13 cellular contexts compared by ENCODE assay signal in genomic region chr10:83165164-83165563, GRCh38.
"Had no signal": no experiment of that assay in that cellular context is flagged by ENCODE, and none has a peak within 500 bp of the region (broad histone marks: within the 10 kb centered on the region; RNA-seq: fewer than 3 reads in every experiment).

No MANE protein-coding gene starts in this region.

- H3K4me3 ChIP-seq: uterus had no signal

- H3K27ac ChIP-seq: brain microvascular endothelial cell, uterus had no signal

- DNase-seq: activated CD4-positive, alpha-beta T cell treated with anti-CD3 and anti-CD28 coated beads for 1 hour; activated CD4-positive, alpha-beta T cell treated with anti-CD3 and anti-CD28 coated beads, Interleukin-2, amount 50 U/mL, for 48 hours; activated effector memory CD4-positive, alpha-beta T cell treated with anti-CD3 and anti-CD28 coated beads, Interleukin-2, amount 50 U/mL, for 16 hours; activated T-cell treated with anti-CD3 and anti-CD28 coated beads, Interleukin-2, amount 50 U/mL, for 4 hours; amygdala; brain microvascular endothelial cell; glutamatergic neuron; mammary epithelial cell; nephron progenitor cell; stimulated activated CD4-positive, alpha-beta T cell treated with anti-CD3 and anti-CD28 coated beads, Interleukin-15, amount 100 ng/mL, for 24 hours; uterus had no signal

- H3K4me1 ChIP-seq: uterus had no signal

- ATAC-seq: activated naive CD4-positive, alpha-beta T cell treated with anti-CD3 and anti-CD28 coated beads, Interleukin-2, amount 50 U/mL, for 72 hours; activated T-cell treated with anti-CD3 and anti-CD28 coated beads, Interleukin-2, amount 50 U/mL, for 4 hours; left lobe of liver had no signal

- H3K27me3 ChIP-seq: brain microvascular endothelial cell, uterus had no signal

- H3K9me3 ChIP-seq: uterus had no signal

- H3K36me3 ChIP-seq: brain microvascular endothelial cell, uterus had no signal
